Comparison of ENCODE assay signal across 1 cellular context in the genomic region with DNA sequence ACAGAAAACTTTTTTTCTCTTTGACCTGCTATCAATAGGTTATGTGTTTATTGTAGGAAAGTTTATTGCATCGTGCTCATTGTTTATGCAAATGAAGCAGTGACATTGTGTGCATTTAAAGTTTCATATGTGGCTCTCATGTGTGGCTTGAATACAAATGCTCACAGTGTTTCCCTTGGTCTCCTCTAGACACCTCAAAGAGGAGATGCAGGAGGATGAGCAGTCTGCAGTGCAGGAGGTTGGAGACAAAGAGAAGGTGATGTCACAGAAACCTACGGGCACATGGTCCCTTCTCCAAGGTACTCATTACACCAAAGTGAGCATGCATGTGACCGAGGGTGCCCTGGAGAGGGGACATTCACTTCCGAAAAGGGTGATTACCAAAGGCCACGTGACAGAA.
TF ChIP-seq lines count a peak whose summit lies in the region.

No MANE protein-coding gene starts in this region.

TF ChIP-seq in GM23338, 12 proteins besides CTCF, POLR2A, EP300 and RAD21 (continued from another document):
- TF ChIP-seq, protein P1, sequence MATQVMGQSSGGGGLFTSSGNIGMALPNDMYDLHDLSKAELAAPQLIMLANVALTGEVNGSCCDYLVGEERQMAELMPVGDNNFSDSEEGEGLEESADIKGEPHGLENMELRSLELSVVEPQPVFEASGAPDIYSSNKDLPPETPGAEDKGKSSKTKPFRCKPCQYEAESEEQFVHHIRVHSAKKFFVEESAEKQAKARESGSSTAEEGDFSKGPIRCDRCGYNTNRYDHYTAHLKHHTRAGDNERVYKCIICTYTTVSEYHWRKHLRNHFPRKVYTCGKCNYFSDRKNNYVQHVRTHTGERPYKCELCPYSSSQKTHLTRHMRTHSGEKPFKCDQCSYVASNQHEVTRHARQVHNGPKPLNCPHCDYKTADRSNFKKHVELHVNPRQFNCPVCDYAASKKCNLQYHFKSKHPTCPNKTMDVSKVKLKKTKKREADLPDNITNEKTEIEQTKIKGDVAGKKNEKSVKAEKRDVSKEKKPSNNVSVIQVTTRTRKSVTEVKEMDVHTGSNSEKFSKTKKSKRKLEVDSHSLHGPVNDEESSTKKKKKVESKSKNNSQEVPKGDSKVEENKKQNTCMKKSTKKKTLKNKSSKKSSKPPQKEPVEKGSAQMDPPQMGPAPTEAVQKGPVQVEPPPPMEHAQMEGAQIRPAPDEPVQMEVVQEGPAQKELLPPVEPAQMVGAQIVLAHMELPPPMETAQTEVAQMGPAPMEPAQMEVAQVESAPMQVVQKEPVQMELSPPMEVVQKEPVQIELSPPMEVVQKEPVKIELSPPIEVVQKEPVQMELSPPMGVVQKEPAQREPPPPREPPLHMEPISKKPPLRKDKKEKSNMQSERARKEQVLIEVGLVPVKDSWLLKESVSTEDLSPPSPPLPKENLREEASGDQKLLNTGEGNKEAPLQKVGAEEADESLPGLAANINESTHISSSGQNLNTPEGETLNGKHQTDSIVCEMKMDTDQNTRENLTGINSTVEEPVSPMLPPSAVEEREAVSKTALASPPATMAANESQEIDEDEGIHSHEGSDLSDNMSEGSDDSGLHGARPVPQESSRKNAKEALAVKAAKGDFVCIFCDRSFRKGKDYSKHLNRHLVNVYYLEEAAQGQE (IDR thresholded peaks at IDR 0.05; ENCODE audit: unreplicated experiment), result no peak
- no peak for TF ChIP-seq POLR2AphosphoS5 (IDR thresholded peaks at IDR 0.05; ENCODE audit: low read depth)
- TF ChIP-seq ZNF331 (CRISPR knock-in tag; IDR thresholded peaks at IDR 0.05; ENCODE audit: low read depth), result no peak
